In the genomic region with DNA sequence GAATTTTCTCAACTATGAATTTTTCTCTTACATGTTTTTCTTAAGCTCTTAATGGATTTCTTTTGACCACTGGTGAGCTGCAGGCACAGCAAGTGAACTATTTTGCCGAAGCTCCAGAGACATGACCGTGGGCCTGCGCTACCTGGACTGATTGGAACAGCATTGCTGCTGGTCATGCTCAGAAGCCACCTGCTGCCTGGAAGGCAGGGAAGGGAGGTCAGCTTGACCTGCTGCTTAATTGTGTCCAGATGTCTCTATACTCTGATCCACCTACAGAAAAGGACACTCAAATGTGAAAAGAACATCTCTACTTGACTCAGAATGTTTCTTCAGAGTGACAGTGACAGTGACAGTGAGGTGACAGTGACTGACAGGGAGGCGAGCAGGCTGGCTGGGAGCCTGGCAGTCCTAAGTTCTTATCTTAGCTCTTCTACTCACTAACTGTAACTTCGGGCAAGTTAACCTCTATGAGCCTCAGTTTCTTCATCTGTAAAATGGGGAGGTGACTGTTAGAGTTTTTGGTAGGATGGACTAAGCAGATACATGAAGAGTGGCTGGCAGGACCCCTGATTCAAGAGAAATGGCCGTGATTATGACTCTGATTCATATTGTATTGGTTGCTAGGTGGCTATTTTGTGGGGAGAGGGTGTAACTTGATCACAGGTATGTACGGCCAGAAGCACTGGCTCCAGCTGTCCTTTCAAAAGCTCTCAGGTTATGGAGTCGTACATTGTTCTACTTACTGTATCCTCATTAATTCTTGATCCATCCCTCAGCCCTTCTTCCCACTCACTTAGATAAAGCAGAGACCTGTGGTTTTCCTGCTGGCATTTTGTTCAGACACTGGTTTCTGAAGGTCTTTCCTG, we compare ENCODE assay signal across 20 cellular contexts. TPM values are rescaled to one million over a fixed set of nuclear protein-coding genes. Genes with fewer than 3 reads are reported as not detected.
A peak's percentile ranks its signal among the peaks of the same experiment; 100 is the strongest.
DNase-seq lines count a peak whose midpoint lies in the region; ATAC-seq and TF ChIP-seq lines count a peak whose summit lies in the region.
"Had no signal": no experiment of that assay in that cellular context is flagged by ENCODE, and none has a peak within 500 bp of the region (broad histone marks: within the 10 kb centered on the region; RNA-seq: fewer than 3 reads in every experiment).

No MANE protein-coding gene starts in this region.

- TF ChIP-seq CTCF in heart left ventricle (IDR thresholded peaks at IDR 0.05) (no peak), nephron (IDR thresholded peaks at IDR 0.05; ENCODE audit: unreplicated experiment in 3 of 3) (no peak), uterus (IDR thresholded peaks at IDR 0.05) (no peak), gastroesophageal sphincter (IDR thresholded peaks at IDR 0.05) (no peak)

- peak overlapping the region in 10 of 12 donors; percentile 15 to 78 (median 72) for H3K27ac ChIP-seq in heart left ventricle
- H3K27ac ChIP-seq in uterus = peak overlapping the region; percentile 27 to 42
- H3K27ac ChIP-seq in gastroesophageal sphincter = peak overlapping the region in 1 of 4 donors; percentile 63

- WGBS in heart left ventricle, 4 donors = 53 to 77% (median 67%) methylated on average over 8 of the region's 8 CpGs
- 59 to 71% methylated on average over 4 to 7 of the region's 8 CpGs for WGBS in gastroesophageal sphincter (ENCODE audit: low coverage in 1 of 2), 2 donors

- no peaks in the 10 kb centered on the region for H3K27me3 Mint-ChIP-seq in nephron (ENCODE audit: low read depth)

- no peaks in the 10 kb centered on the region for H3K27me3 ChIP-seq in heart left ventricle
- H3K27me3 ChIP-seq in uterus = no peaks in the 10 kb centered on the region
- H3K27me3 ChIP-seq in gastroesophageal sphincter = no peaks in the 10 kb centered on the region

- H3K27ac Mint-ChIP-seq in nephron = peak overlapping the region; percentile 92 to 97 (median 97)
- H3K27ac Mint-ChIP-seq: activated T-helper 2 cell treated with anti-CD3 and anti-CD28 coated beads, Interferon-gamma antibody, Interleukin-2, Interleukin-4, amounts not matched to agents 10 μg/mL and 5 μg/mL and 100 μg/mL, durations not matched to agents 14 hours and 24 hours and 36 hours; T-helper 17 cell had no signal

- H3K4me3 Mint-ChIP-seq in nephron = peak overlapping the region in 1 of 3 experiments; percentile 63
- H3K4me3 Mint-ChIP-seq: neural crest cell, T-helper 17 cell had no signal

- H3K4me3 ChIP-seq in heart left ventricle (no peak overlapping the region), uterus (no peak overlapping the region), gastroesophageal sphincter (no peak overlapping the region)
- H3K4me3 ChIP-seq: A549 had no signal

- no peak for ATAC-seq in heart left ventricle
- no peak for ATAC-seq in left ventricle myocardium superior
- ATAC-seq in SK-N-SH treated with all-trans-retinoic acid at 6 μM for 48 hours = peak; percentile 22; the same call in 2 of the 3 replicates
- no peak for ATAC-seq in GM18511 (IDR thresholded peaks at IDR 0.05; ENCODE audit: unreplicated experiment)
- ATAC-seq in gastroesophageal sphincter = no peak
- ATAC-seq: A549, HCT116, T-helper 17 cell had no signal

- DNase-seq in heart left ventricle (no peak), left ventricle myocardium superior (no peak), uterus (no peak), GM19238 (ENCODE audit: insufficient read length, low spot score) (no peak)
- DNase-seq: activated CD4-positive, CD25-positive, alpha-beta regulatory T cell; central memory CD4-positive, alpha-beta T cell; effector CD4-positive, alpha-beta T cell; hippocampal formation; kidney; mesendoderm; stimulated activated CD4-positive, alpha-beta T cell treated with anti-CD3 and anti-CD28 coated beads, Interleukin-4, amount 100 ng/mL, for 1 hour; T-helper 17 cell had no signal

- H3K9me3 ChIP-seq in heart left ventricle (no peaks in the 10 kb centered on the region), uterus (no peaks in the 10 kb centered on the region), gastroesophageal sphincter (no peaks in the 10 kb centered on the region)
- H3K9me3 ChIP-seq: A549 had no signal

- no peaks in the 10 kb centered on the region for H3K36me3 ChIP-seq in heart left ventricle
- H3K36me3 ChIP-seq in uterus = no peaks in the 10 kb centered on the region
- no peaks in the 10 kb centered on the region for H3K36me3 ChIP-seq in gastroesophageal sphincter

- TF ChIP-seq POLR2A in heart left ventricle (IDR thresholded peaks at IDR 0.05) (no peak), uterus (IDR thresholded peaks at IDR 0.05) (no peak), gastroesophageal sphincter (IDR thresholded peaks at IDR 0.05) (no peak)

- H3K36me3 Mint-ChIP-seq in nephron (ENCODE audit: low read depth) = no peaks in the 10 kb centered on the region

- peaks cover 2% of the 10 kb centered on the region for H3K9me3 Mint-ChIP-seq in nephron
- H3K9me3 Mint-ChIP-seq: activated T-helper 2 cell treated with anti-CD3 and anti-CD28 coated beads, Interferon-gamma antibody, Interleukin-2, Interleukin-4, amounts not matched to agents 10 μg/mL and 5 μg/mL and 100 μg/mL, durations not matched to agents 14 hours and 24 hours and 36 hours; neural crest cell had no signal

- intact Hi-C loops in heart left ventricle (cut with DNase I) (loop anchor here in 7 of 10 donors (2.0 to 10.0 kb wide), 5 partner anchors 51 to 99 kb away; a partner anchor contains a TSS), left ventricle myocardium superior (cut with micrococcal nuclease) (no loop called here), uterus (cut with DNase I; ENCODE audit: low total_unique reads) (no loop called here)

- H3K4me1 ChIP-seq in heart left ventricle = peaks cover 0 to 50% (median 24%) of the 10 kb centered on the region in 12 donors
- H3K4me1 ChIP-seq in uterus = peaks cover 0 to 4% of the 10 kb centered on the region in 2 donors
- peaks cover 0 to 34% (median 6%) of the 10 kb centered on the region in 3 donors for H3K4me1 ChIP-seq in gastroesophageal sphincter
- H3K4me1 ChIP-seq: A549 had no signal

- TF ChIP-seq EP300 in gastroesophageal sphincter (IDR thresholded peaks at IDR 0.05) = no peak

- H3K4me1 Mint-ChIP-seq in nephron = peaks cover 48% of the 10 kb centered on the region

TF ChIP-seq in SK-N-SH treated with all-trans-retinoic acid at 6 μM for 48 hours, 23 proteins besides CTCF, POLR2A, EP300 and RAD21 (continues in another document):
- TF ChIP-seq, protein P1, sequence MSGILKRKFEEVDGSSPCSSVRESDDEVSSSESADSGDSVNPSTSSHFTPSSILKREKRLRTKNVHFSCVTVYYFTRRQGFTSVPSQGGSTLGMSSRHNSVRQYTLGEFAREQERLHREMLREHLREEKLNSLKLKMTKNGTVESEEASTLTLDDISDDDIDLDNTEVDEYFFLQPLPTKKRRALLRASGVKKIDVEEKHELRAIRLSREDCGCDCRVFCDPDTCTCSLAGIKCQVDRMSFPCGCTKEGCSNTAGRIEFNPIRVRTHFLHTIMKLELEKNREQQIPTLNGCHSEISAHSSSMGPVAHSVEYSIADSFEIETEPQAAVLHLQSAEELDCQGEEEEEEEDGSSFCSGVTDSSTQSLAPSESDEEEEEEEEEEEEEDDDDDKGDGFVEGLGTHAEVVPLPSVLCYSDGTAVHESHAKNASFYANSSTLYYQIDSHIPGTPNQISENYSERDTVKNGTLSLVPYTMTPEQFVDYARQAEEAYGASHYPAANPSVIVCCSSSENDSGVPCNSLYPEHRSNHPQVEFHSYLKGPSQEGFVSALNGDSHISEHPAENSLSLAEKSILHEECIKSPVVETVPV (CRISPR knock-in tag; IDR thresholded peaks at IDR 0.05) = no peak
- TF ChIP-seq SNAI2 (CRISPR knock-in tag; IDR thresholded peaks at IDR 0.05) (no peak), BACH2 (CRISPR knock-in tag; IDR thresholded peaks at IDR 0.05; ENCODE audit: borderline replicate concordance) (no peak), ZFP30 (CRISPR knock-in tag; IDR thresholded peaks at IDR 0.05) (no peak), ISL1 (CRISPR knock-in tag; IDR thresholded peaks at IDR 0.05) (no peak), OSR1 (CRISPR knock-in tag; IDR thresholded peaks at IDR 0.05) (no peak), GLIS3 (CRISPR knock-in tag; IDR thresholded peaks at IDR 0.05) (no peak), CSDC2 (CRISPR knock-in tag; IDR thresholded peaks at IDR 0.05) (no peak), ZC3H10 (CRISPR knock-in tag; IDR thresholded peaks at IDR 0.05) (no peak), ARNTL (CRISPR knock-in tag; IDR thresholded peaks at IDR 0.05; ENCODE audit: borderline replicate concordance, low read depth) (no peak), ZNF565 (CRISPR knock-in tag; conservative IDR thresholded peaks at IDR 0.05; ENCODE audit: low read depth) (no peak), ZNF70 (CRISPR knock-in tag; IDR thresholded peaks at IDR 0.05) (no peak), TOX (CRISPR knock-in tag; IDR thresholded peaks at IDR 0.05; ENCODE audit: borderline replicate concordance) (no peak), PPARA (CRISPR knock-in tag; IDR thresholded peaks at IDR 0.05; ENCODE audit: borderline replicate concordance) (no peak)
- TF ChIP-seq, protein P2, sequence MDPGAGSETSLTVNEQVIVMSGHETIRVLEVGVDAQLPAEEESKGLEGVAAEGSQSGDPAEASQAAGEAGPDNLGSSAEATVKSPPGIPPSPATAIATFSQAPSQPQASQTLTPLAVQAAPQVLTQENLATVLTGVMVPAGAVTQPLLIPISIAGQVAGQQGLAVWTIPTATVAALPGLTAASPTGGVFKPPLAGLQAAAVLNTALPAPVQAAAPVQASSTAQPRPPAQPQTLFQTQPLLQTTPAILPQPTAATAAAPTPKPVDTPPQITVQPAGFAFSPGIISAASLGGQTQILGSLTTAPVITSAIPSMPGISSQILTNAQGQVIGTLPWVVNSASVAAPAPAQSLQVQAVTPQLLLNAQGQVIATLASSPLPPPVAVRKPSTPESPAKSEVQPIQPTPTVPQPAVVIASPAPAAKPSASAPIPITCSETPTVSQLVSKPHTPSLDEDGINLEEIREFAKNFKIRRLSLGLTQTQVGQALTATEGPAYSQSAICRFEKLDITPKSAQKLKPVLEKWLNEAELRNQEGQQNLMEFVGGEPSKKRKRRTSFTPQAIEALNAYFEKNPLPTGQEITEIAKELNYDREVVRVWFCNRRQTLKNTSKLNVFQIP (CRISPR knock-in tag; IDR thresholded peaks at IDR 0.05; ENCODE audit: borderline replicate concordance, low read depth) = no peak

RNA-seq across cellular contexts. Expression of a gene that starts 54.8 kb away (rescaled TPM):
- total RNA-seq in heart left ventricle = 100 to 1,000 TPM in 1 of 9 donors, 10 to 100 TPM in 8; 37.1 to 151 (median 63.6) TPM
- 10 to 100 TPM; 17.4 to 94.3 TPM for polyA plus RNA-seq in heart left ventricle
- total RNA-seq in left ventricle myocardium superior = 44.6 TPM
- 100 to 1,000 TPM in 2 of 4 donors, 10 to 100 TPM in 2; 24.1 to 139 (median 82.9) TPM for total RNA-seq in uterus
- 10 to 100 TPM; 71.4 to 90.4 (median 80.9) TPM for total RNA-seq in gastroesophageal sphincter

Comparison
In these comparisons a context has a peak if more than half of its experiments do, and no peak if none do; other contexts are left out.
1. intact Hi-C loops: an anchor here in heart left ventricle (2.0 to 10.0 kb wide); none called in left ventricle myocardium superior and uterus.